Comparison of ENCODE assay signal across 1 cellular context in genomic region chr17:82252511-82253178, GRCh38.
TF ChIP-seq lines count a peak whose summit lies in the region.

No MANE protein-coding gene starts in this region.

TF ChIP-seq in K562, 482 proteins besides CTCF, POLR2A, EP300 and RAD21:
- TF ChIP-seq ZC3H4 (CRISPR knock-in tag; IDR thresholded peaks at IDR 0.05; ENCODE audit: borderline replicate concordance) (0 out of 2 replicates have a peak, but pooled peaks have one; percentile 38), GTF2B (IDR thresholded peaks at IDR 0.05; ENCODE audit: extremely low read depth, insufficient read length) (no peak), ZBTB43 (CRISPR knock-in tag; IDR thresholded peaks at IDR 0.05) (no peak), TCF15 (CRISPR knock-in tag; IDR thresholded peaks at IDR 0.05) (no peak), HLTF (IDR thresholded peaks at IDR 0.05) (no peak), SRSF3 (IDR thresholded peaks at IDR 0.05; ENCODE audit: insufficient read depth, low read length) (no peak), ZNF134 (CRISPR knock-in tag; conservative IDR thresholded peaks at IDR 0.05) (no peak), HMG20B (CRISPR knock-in tag; IDR thresholded peaks at IDR 0.05) (no peak), FOXK1 (CRISPR knock-in tag; IDR thresholded peaks at IDR 0.05; ENCODE audit: borderline replicate concordance) (no peak), HBP1 (CRISPR knock-in tag; IDR thresholded peaks at IDR 0.05) (no peak), TAF9B (IDR thresholded peaks at IDR 0.05; ENCODE audit: partially characterized antibody) (no peak), THAP7 (CRISPR knock-in tag; IDR thresholded peaks at IDR 0.05) (no peak), ETS2 (tag; IDR thresholded peaks at IDR 0.05; ENCODE audit: borderline replicate concordance, poor library complexity, severe bottlenecking) (no peak), RBM22 (IDR thresholded peaks at IDR 0.05; ENCODE audit: low read depth, low read length, poor library complexity, severe bottlenecking) (peak; percentile 53), TFAM (CRISPR knock-in tag; conservative IDR thresholded peaks at IDR 0.05) (no peak), NR0B1 (IDR thresholded peaks at IDR 0.05; ENCODE audit: partially characterized antibody) (no peak), SP1 (CRISPR knock-in tag; IDR thresholded peaks at IDR 0.05) (0 out of 2 replicates have a peak, but pooled peaks have one; percentile 15), HMBOX1 (IDR thresholded peaks at IDR 0.05) (no peak), SP2 (IDR thresholded peaks at IDR 0.05; ENCODE audit: extremely low read depth, low read depth, low read length, poor library complexity, severe bottlenecking) (no peak), POLR2G (IDR thresholded peaks at IDR 0.05; ENCODE audit: low read depth, low read length) (peak; percentile 63), FOS (IDR thresholded peaks at IDR 0.05; ENCODE audit: extremely low read depth, insufficient read length) (no peak), ZNF212 (CRISPR knock-in tag; IDR thresholded peaks at IDR 0.05) (no peak), ZKSCAN1 (IDR thresholded peaks at IDR 0.05; ENCODE audit: low read depth, low read length) (no peak), ZNF165 (CRISPR knock-in tag; IDR thresholded peaks at IDR 0.05; ENCODE audit: borderline replicate concordance) (no peak), CEBPG (CRISPR knock-in tag; IDR thresholded peaks at IDR 0.05) (no peak), CEBPG (tag; conservative IDR thresholded peaks at IDR 0.05 in 1 of 2, IDR thresholded peaks at IDR 0.05 in 1 of 2) (no peak), RB1 (IDR thresholded peaks at IDR 0.05; ENCODE audit: low read depth) (no peak), ZBTB17 (CRISPR knock-in tag; IDR thresholded peaks at IDR 0.05) (no peak)
